Comparison of ENCODE assay signal across 1 cellular context in genomic region chr11:28133146-28133545, GRCh38.
TF ChIP-seq lines count a peak whose summit lies in the region.

No MANE protein-coding gene starts in this region.

TF ChIP-seq in IMR-90, 13 proteins besides CTCF, POLR2A, EP300 and RAD21 (continued from another document):
- TF ChIP-seq CEBPB (IDR thresholded peaks at IDR 0.05; ENCODE audit: low read depth, low read length) (no peak), NFE2L2 (IDR thresholded peaks at IDR 0.05; ENCODE audit: low read depth, low read length) (no peak), MAZ (IDR thresholded peaks at IDR 0.05; ENCODE audit: borderline replicate concordance, low read depth, low read length) (no peak), BHLHE40 (IDR thresholded peaks at IDR 0.05; ENCODE audit: low read depth, low read length) (no peak), SMC3 (IDR thresholded peaks at IDR 0.05; ENCODE audit: low read depth, low read length) (no peak), MXI1 (IDR thresholded peaks at IDR 0.05; ENCODE audit: borderline replicate concordance, low read depth, low read length) (no peak)
